30 cellular contexts compared by ENCODE assay signal in genomic region chr3:15350141-15350540, GRCh38.
"Had no signal": no experiment of that assay in that cellular context is flagged by ENCODE, and none has a peak within 500 bp of the region (broad histone marks: within the 10 kb centered on the region; RNA-seq: fewer than 3 reads in every experiment).

No MANE protein-coding gene starts in this region.

- DNase-seq: activated CD4-positive, alpha-beta T cell treated with anti-CD3 and anti-CD28 coated beads, Interleukin-2, amount 10 ng/mL, durations not matched to agents 24 days and 14 days; activated CD4-positive, alpha-beta T cell treated with anti-CD3 and anti-CD28 coated beads, Interleukin-2, amount 50 U/mL, for 4 hours; activated CD8-positive, alpha-beta T cell treated with anti-CD3 and anti-CD28 coated beads for 36 hours; activated gamma-delta T cell; activated naive CD4-positive, alpha-beta T cell treated with Interleukin-2 at 50 U/mL for 16 hours; activated naive CD8-positive, alpha-beta T cell treated with anti-CD3 and anti-CD28 coated beads, Interleukin-2, amount 10 ng/mL, durations not matched to agents 7 days and 5 days; activated T-cell treated with anti-CD3 and anti-CD28 coated beads, Interleukin-2, amount 50 U/mL, for 1 hour; activated T-cell treated with anti-CD3 and anti-CD28 coated beads, Interleukin-2, amount 50 U/mL, for 72 hours; amygdala; Karpas-422; KBM-7; NCI-H1105; NCI-H1417 treated with DMSO at 0.1 percent for 48 hours; NCI-H1694; NCI-H1930; NCI-H2081 treated with DMSO at 0.1 percent for 48 hours; NCI-H226; NCI-H446 treated with DMSO at 0.1 percent for 48 hours; NCI-H524; NCI-H69; NCI-H82; Right ventricle myocardium superior; SW 1271; T1000; WERI-Rb-1 had no signal

- H3K4me3 Mint-ChIP-seq: activated CD4-positive, alpha-beta T cell treated with anti-CD3 and anti-CD28 coated beads, Interleukin-2, amount 10 ng/mL, durations not matched to agents 24 days and 14 days; activated CD8-positive, alpha-beta T cell treated with anti-CD3 and anti-CD28 coated beads for 36 hours; activated naive CD4-positive, alpha-beta T cell treated with anti-CD3 and anti-CD28 coated beads, Interleukin-2, amount 50 U/mL, for 24 hours; activated naive CD8-positive, alpha-beta T cell treated with anti-CD3 and anti-CD28 coated beads, Interleukin-2, amount 10 ng/mL, durations not matched to agents 7 days and 5 days; activated T-cell treated with anti-CD3 and anti-CD28 coated beads, Interleukin-2, amount 50 U/mL, for 72 hours; activated T-helper 17 cell treated with anti-CD3 and anti-CD28 coated beads, Interleukin-2, amount 50 U/mL, for 72 hours; central memory CD8-positive, alpha-beta T cell had no signal

- ATAC-seq: activated CD8-positive, alpha-beta T cell treated with anti-CD3 and anti-CD28 coated beads for 36 hours; activated T-cell treated with anti-CD3 and anti-CD28 coated beads, Interleukin-2, amount 50 U/mL, for 72 hours; activated T-helper 17 cell treated with anti-CD3 and anti-CD28 coated beads, Interleukin-2, amount 50 U/mL, for 72 hours had no signal

- H3K27me3 Mint-ChIP-seq: activated CD4-positive, alpha-beta T cell treated with anti-CD3 and anti-CD28 coated beads, Interleukin-2, amount 10 ng/mL, durations not matched to agents 24 days and 14 days; activated CD8-positive, alpha-beta T cell treated with anti-CD3 and anti-CD28 coated beads for 36 hours; activated naive CD4-positive, alpha-beta T cell treated with anti-CD3 and anti-CD28 coated beads, Interleukin-2, amount 50 U/mL, for 24 hours; activated T-helper 17 cell treated with anti-CD3 and anti-CD28 coated beads, Interleukin-2, amount 50 U/mL, for 72 hours; central memory CD8-positive, alpha-beta T cell had no signal

- H3K4me1 ChIP-seq: ascending aorta had no signal

- H3K4me3 ChIP-seq: ascending aorta, cardiac muscle cell had no signal

- H3K27ac ChIP-seq: ascending aorta, cardiac muscle cell, WERI-Rb-1 had no signal

- H3K27me3 ChIP-seq: ascending aorta, cardiac muscle cell had no signal

- H3K36me3 ChIP-seq: ascending aorta, cardiac muscle cell, WERI-Rb-1 had no signal

- H3K9me3 Mint-ChIP-seq: activated naive CD4-positive, alpha-beta T cell treated with anti-CD3 and anti-CD28 coated beads, Interleukin-2, amount 50 U/mL, for 24 hours; activated T-helper 17 cell treated with anti-CD3 and anti-CD28 coated beads, Interleukin-2, amount 50 U/mL, for 72 hours had no signal

- H3K27ac Mint-ChIP-seq: activated CD4-positive, alpha-beta T cell treated with anti-CD3 and anti-CD28 coated beads, Interleukin-2, amount 10 ng/mL, durations not matched to agents 24 days and 14 days; activated CD8-positive, alpha-beta T cell treated with anti-CD3 and anti-CD28 coated beads for 36 hours; activated naive CD4-positive, alpha-beta T cell treated with anti-CD3 and anti-CD28 coated beads, Interleukin-2, amount 50 U/mL, for 24 hours; activated naive CD8-positive, alpha-beta T cell treated with anti-CD3 and anti-CD28 coated beads, Interleukin-2, amount 10 ng/mL, durations not matched to agents 7 days and 5 days; activated T-cell treated with anti-CD3 and anti-CD28 coated beads, Interleukin-2, amount 50 U/mL, for 72 hours; activated T-helper 17 cell treated with anti-CD3 and anti-CD28 coated beads, Interleukin-2, amount 50 U/mL, for 72 hours had no signal
